Comparison of ENCODE assay signal across 9 cellular contexts in genomic region chr3:52986938-52987337, GRCh38. TPM values are rescaled to one million over a fixed set of nuclear protein-coding genes. Genes with fewer than 3 reads are reported as not detected.
A peak's percentile ranks its signal among the peaks of the same experiment; 100 is the strongest.
DNase-seq lines count a peak whose midpoint lies in the region; ATAC-seq and TF ChIP-seq lines count a peak whose summit lies in the region.
"Had no signal": no experiment of that assay in that cellular context is flagged by ENCODE, and none has a peak within 500 bp of the region (broad histone marks: within the 10 kb centered on the region; RNA-seq: fewer than 3 reads in every experiment).

No MANE protein-coding gene starts in this region.

- TF ChIP-seq POLR2A in NB4 (IDR thresholded peaks at IDR 0.05; ENCODE audit: extremely low read depth, insufficient read length) (no peak), GM18505 (IDR thresholded peaks at IDR 0.05; ENCODE audit: borderline replicate concordance, extremely low read depth, insufficient read depth, insufficient read length) (no peak)

- no peaks in the 10 kb centered on the region for H3K36me3 Mint-ChIP-seq in osteocyte (ENCODE audit: unreplicated experiment)

- H3K4me3 Mint-ChIP-seq in osteocyte (ENCODE audit: unreplicated experiment) = no peak overlapping the region
- H3K4me3 Mint-ChIP-seq: stimulated activated naive CD8-positive, alpha-beta T cell treated with anti-CD3 and anti-CD28 coated beads, Interleukin-15, amount 100 ng/mL, for 72 hours had no signal

- H3K27ac Mint-ChIP-seq in osteocyte (ENCODE audit: unreplicated experiment) = no peak overlapping the region
- H3K27ac Mint-ChIP-seq: stimulated activated naive CD8-positive, alpha-beta T cell treated with anti-CD3 and anti-CD28 coated beads, Interleukin-15, amount 100 ng/mL, for 72 hours had no signal

- H3K27me3 ChIP-seq in GM06990 (replicated peaks; ENCODE audit: control insufficient read depth, insufficient read depth, low read length) = no peaks in the 10 kb centered on the region

- TF ChIP-seq CTCF in GM06990 (IDR thresholded peaks at IDR 0.05; ENCODE audit: insufficient read depth, low read length, poor library complexity, severe bottlenecking) = peak; percentile 31
- TF ChIP-seq CTCF in NB4 (IDR thresholded peaks at IDR 0.05; ENCODE audit: low read depth, low read length) = no peak
- TF ChIP-seq CTCF in choroid plexus epithelial cell (conservative IDR thresholded peaks at IDR 0.05; ENCODE audit: low read depth, low read length) = peak; percentile 77
- TF ChIP-seq CTCF in osteocyte (IDR thresholded peaks at IDR 0.05) = peak; percentile 33

- no peak for DNase-seq in GM06990 (ENCODE audit: extremely low read depth, insufficient read length)
- DNase-seq in NB4 (ENCODE audit: low read depth) = peak; percentile 14
- DNase-seq in choroid plexus epithelial cell (ENCODE audit: low read depth) = peak; percentile 79
- DNase-seq in osteocyte (ENCODE audit: extremely low spot score, unreplicated experiment) = no peak
- DNase-seq in activated T-cell treated with anti-CD3 and anti-CD28 coated beads, Interleukin-2, amount 50 U/mL, for 1 hour = no peak
- no peak for DNase-seq in NCI-H1436 (lab: John Stamatoyannopoulos, UW)
- DNase-seq: kidney glomerular epithelial cell; stimulated activated naive CD8-positive, alpha-beta T cell treated with anti-CD3 and anti-CD28 coated beads, Interleukin-15, amount 100 ng/mL, for 72 hours had no signal

- no peaks in the 10 kb centered on the region for H3K9me3 Mint-ChIP-seq in osteocyte (ENCODE audit: unreplicated experiment)
- H3K9me3 Mint-ChIP-seq: stimulated activated naive CD8-positive, alpha-beta T cell treated with anti-CD3 and anti-CD28 coated beads, Interleukin-15, amount 100 ng/mL, for 72 hours had no signal

- no peak for ATAC-seq in GM18505 (IDR thresholded peaks at IDR 0.05; ENCODE audit: unreplicated experiment)
- ATAC-seq: stimulated activated naive CD8-positive, alpha-beta T cell treated with anti-CD3 and anti-CD28 coated beads, Interleukin-15, amount 100 ng/mL, for 72 hours had no signal

- no peaks in the 10 kb centered on the region for H3K36me3 ChIP-seq in GM06990 (ENCODE audit: control insufficient read depth, insufficient read depth, low read length)

- H3K4me1 Mint-ChIP-seq in osteocyte (ENCODE audit: unreplicated experiment) = peaks cover 3% of the 10 kb centered on the region

- H3K4me3 ChIP-seq in GM06990 (replicated peaks; ENCODE audit: low read depth, low read length) = no peak overlapping the region
- no peak overlapping the region for H3K4me3 ChIP-seq in NB4 (ENCODE audit: low read depth, low read length)
- no peak overlapping the region for H3K4me3 ChIP-seq in choroid plexus epithelial cell (ENCODE audit: low read depth, low read length)

- no peaks in the 10 kb centered on the region for H3K27me3 Mint-ChIP-seq in osteocyte (ENCODE audit: unreplicated experiment)
- H3K27me3 Mint-ChIP-seq: stimulated activated naive CD8-positive, alpha-beta T cell treated with anti-CD3 and anti-CD28 coated beads, Interleukin-15, amount 100 ng/mL, for 72 hours had no signal

RNA-seq across cellular contexts. Expression of gene SFMBT1, which starts 58.9 kb away (rescaled TPM):
- 7.9 and 8.0 TPM in 2 replicates for total RNA-seq in osteocyte

Comparison
In these comparisons a context has a peak if more than half of its experiments do, and no peak if none do; other contexts are left out.
1. DNase-seq: peak in NB4 (single experiment) and choroid plexus epithelial cell (single experiment); none in GM06990 (single experiment), osteocyte (single experiment), activated T-cell treated with anti-CD3 and anti-CD28 coated beads, Interleukin-2, amount 50 U/mL, for 1 hour (single experiment) and NCI-H1436 (single experiment).